18 cellular contexts compared by ENCODE assay signal in genomic region chr10:47024046-47024322, GRCh38.
"Had no signal": no experiment of that assay in that cellular context is flagged by ENCODE, and none has a peak within 500 bp of the region (broad histone marks: within the 10 kb centered on the region; RNA-seq: fewer than 3 reads in every experiment).

No MANE protein-coding gene starts in this region.

- DNase-seq: activated CD4-positive, alpha-beta memory T cell treated with anti-CD3 and anti-CD28 coated beads for 36 hours; activated gamma-delta T cell treated with Interleukin-2 at 50 U/mL for 16 hours; effector memory CD4-positive, alpha-beta T cell; foreskin fibroblast; small intestine; stimulated activated CD4-positive, alpha-beta T cell treated with anti-CD3 and anti-CD28 coated beads, Interleukin-15, amount 100 ng/mL, for 24 hours; stimulated activated CD4-positive, alpha-beta T cell treated with anti-CD3 and anti-CD28 coated beads, Interleukin-2, amount 100 ng/mL, for 48 hours had no signal

- H3K79me2 ChIP-seq: parathyroid adenoma had no signal

- H3K27ac Mint-ChIP-seq: activated CD4-positive, alpha-beta memory T cell treated with anti-CD3 and anti-CD28 coated beads for 36 hours; activated naive CD4-positive, alpha-beta T cell treated with anti-CD3 and anti-CD28 coated beads, Interleukin-2, amount 50 U/mL, for 72 hours; activated T-helper 1 cell treated with anti-CD3 and anti-CD28 coated beads, Interleukin-12 subunit alpha, Interleukin-12 subunit beta, Interleukin-2, Interleukin-4 antibody, amounts not matched to agents 30 ng/mL and 10 ng/mL and 1 ng/mL, durations not matched to agents 14 hours and 24 hours and 36 hours; dendritic cell treated with granulocyte-macrophage colony-stimulating factor and Interleukin-4, amounts not matched to agents 40 ng/mL and 50 ng/mL, for 4 days; stimulated activated effector memory CD8-positive, alpha-beta T cell treated with anti-CD3 and anti-CD28 coated beads, Interleukin-12 subunit alpha, Interleukin-12 subunit beta, amount 100 ng/mL, for 72 hours had no signal

- H3K9ac ChIP-seq: parathyroid adenoma had no signal

- H3K4me3 ChIP-seq: cardiac muscle cell, right lobe of liver, stomach, upper lobe of left lung had no signal

- H3K36me3 Mint-ChIP-seq: activated CD4-positive, alpha-beta memory T cell treated with anti-CD3 and anti-CD28 coated beads for 36 hours; activated naive CD4-positive, alpha-beta T cell treated with anti-CD3 and anti-CD28 coated beads, Interleukin-2, amount 50 U/mL, for 72 hours; naive thymus-derived CD8-positive, alpha-beta T cell; stimulated activated effector memory CD8-positive, alpha-beta T cell treated with anti-CD3 and anti-CD28 coated beads, Interleukin-12 subunit alpha, Interleukin-12 subunit beta, amount 100 ng/mL, for 72 hours had no signal

- H3K27me3 ChIP-seq: cardiac muscle cell, neutrophil, right lobe of liver, stomach, upper lobe of left lung had no signal

- H3K36me3 ChIP-seq: cardiac muscle cell, neutrophil, right lobe of liver, stomach, upper lobe of left lung had no signal

- H3K4me3 Mint-ChIP-seq: activated CD4-positive, alpha-beta memory T cell treated with anti-CD3 and anti-CD28 coated beads for 36 hours; activated T-helper 1 cell treated with anti-CD3 and anti-CD28 coated beads, Interleukin-12 subunit alpha, Interleukin-12 subunit beta, Interleukin-2, Interleukin-4 antibody, amounts not matched to agents 30 ng/mL and 10 ng/mL and 1 ng/mL, durations not matched to agents 14 hours and 24 hours and 36 hours; dendritic cell treated with granulocyte-macrophage colony-stimulating factor and Interleukin-4, amounts not matched to agents 40 ng/mL and 50 ng/mL, for 4 days; naive thymus-derived CD8-positive, alpha-beta T cell; stimulated activated effector memory CD8-positive, alpha-beta T cell treated with anti-CD3 and anti-CD28 coated beads, Interleukin-12 subunit alpha, Interleukin-12 subunit beta, amount 100 ng/mL, for 72 hours had no signal

- H3K4me1 Mint-ChIP-seq: stimulated activated effector memory CD8-positive, alpha-beta T cell treated with anti-CD3 and anti-CD28 coated beads, Interleukin-12 subunit alpha, Interleukin-12 subunit beta, amount 100 ng/mL, for 72 hours had no signal

- H3K9me3 Mint-ChIP-seq: activated CD4-positive, alpha-beta memory T cell treated with anti-CD3 and anti-CD28 coated beads for 36 hours; activated naive CD4-positive, alpha-beta T cell treated with anti-CD3 and anti-CD28 coated beads, Interleukin-2, amount 50 U/mL, for 72 hours; activated T-helper 1 cell treated with anti-CD3 and anti-CD28 coated beads, Interleukin-12 subunit alpha, Interleukin-12 subunit beta, Interleukin-2, Interleukin-4 antibody, amounts not matched to agents 30 ng/mL and 10 ng/mL and 1 ng/mL, durations not matched to agents 14 hours and 24 hours and 36 hours; dendritic cell treated with granulocyte-macrophage colony-stimulating factor and Interleukin-4, amounts not matched to agents 40 ng/mL and 50 ng/mL, for 4 days; naive thymus-derived CD8-positive, alpha-beta T cell; stimulated activated effector memory CD8-positive, alpha-beta T cell treated with anti-CD3 and anti-CD28 coated beads, Interleukin-12 subunit alpha, Interleukin-12 subunit beta, amount 100 ng/mL, for 72 hours had no signal

- H2AFZ ChIP-seq: parathyroid adenoma had no signal

- H3K27ac ChIP-seq: cardiac muscle cell, neutrophil, parathyroid adenoma, right lobe of liver, stomach, upper lobe of left lung had no signal

- H3K27me3 Mint-ChIP-seq: dendritic cell treated with granulocyte-macrophage colony-stimulating factor and Interleukin-4, amounts not matched to agents 40 ng/mL and 50 ng/mL, for 4 days had no signal

- H3K4me1 ChIP-seq: parathyroid adenoma, right lobe of liver, stomach, upper lobe of left lung had no signal

- H3K9me3 ChIP-seq: neutrophil, right lobe of liver, stomach, upper lobe of left lung had no signal

- FAIRE-seq: small intestine had no signal
